ENCODE assay signal across 31 cellular contexts in genomic region chr14:23470947-23471346, GRCh38. TPM values are rescaled to one million over a fixed set of nuclear protein-coding genes. Genes with fewer than 3 reads are reported as not detected.
DNase-seq lines count a peak whose midpoint lies in the region; ATAC-seq, FAIRE-seq and TF ChIP-seq lines count a peak whose summit lies in the region.
"Had no signal": no experiment of that assay in that cellular context is flagged by ENCODE, and none has a peak within 500 bp of the region (broad histone marks: within the 10 kb centered on the region; RNA-seq: fewer than 3 reads in every experiment).

No MANE protein-coding gene starts in this region.

- peaks cover 6% of the 10 kb centered on the region; the same call in 1 of the 3 replicates for H3K4me1 Mint-ChIP-seq in GM23338
- H3K4me1 Mint-ChIP-seq in activated T-helper 1 cell treated with anti-CD3 and anti-CD28 coated beads, Interleukin-12 subunit alpha, Interleukin-12 subunit beta, Interleukin-2, Interleukin-4 antibody, amounts not matched to agents 30 ng/mL and 10 ng/mL and 1 ng/mL, durations not matched to agents 14 hours and 24 hours and 36 hours (ENCODE audit: low read depth), result peaks cover 11% of the 10 kb centered on the region

- ATAC-seq in HepG2, result no peak
- ATAC-seq in right lobe of liver, result no peak
- ATAC-seq in GM23338, result no peak
- no peak for ATAC-seq in GM19452 (IDR thresholded peaks at IDR 0.05; ENCODE audit: unreplicated experiment)
- no peak for ATAC-seq in GM21390 (IDR thresholded peaks at IDR 0.05; ENCODE audit: unreplicated experiment)
- ATAC-seq: foreskin keratinocyte; heart right ventricle; naive thymus-derived CD8-positive, alpha-beta T cell; T-cell had no signal

- TF ChIP-seq EP300 in HepG2 (IDR thresholded peaks at IDR 0.05; ENCODE audit: low read depth in 2 of 2, low read length in 2 of 2) (no peak), HepG2 (CRISPR knock-in tag; IDR thresholded peaks at IDR 0.05; ENCODE audit: borderline replicate concordance) (no peak)

- H3K27ac ChIP-seq in HepG2 (ENCODE audit: extremely low read length, insufficient read depth, low read length), result no peak overlapping the region
- no peak overlapping the region for H3K27ac ChIP-seq in right lobe of liver
- no peak overlapping the region for H3K27ac ChIP-seq in GM23338 (ENCODE audit: low read depth)
- H3K27ac ChIP-seq: esophagus muscularis mucosa, foreskin keratinocyte, heart right ventricle, left ventricle myocardium inferior, ovary, thoracic aorta had no signal

- intact Hi-C loops in HepG2 (cut with micrococcal nuclease; ENCODE audit: unreplicated experiment) (no loop called here), right lobe of liver (cut with DNase I) (no loop called here)
- intact Hi-C loops in activated T-helper 1 cell treated with anti-CD3 and anti-CD28 coated beads, Interleukin-12 subunit alpha, Interleukin-12 subunit beta, Interleukin-2, Interleukin-4 antibody, amounts not matched to agents 30 ng/mL and 10 ng/mL and 1 ng/mL, durations not matched to agents 14 hours and 24 hours and 36 hours (cut with micrococcal nuclease), result no loop called here

- peaks cover 23 to 48% of the 10 kb centered on the region in 2 experiments for H3K36me3 ChIP-seq in HepG2 (replicated peaks in 1 of 2; ENCODE audit: control insufficient read depth in 1 of 2, insufficient read depth in 2 of 2, low read length in 2 of 2)
- peaks cover 7 to 49% (median 18%) of the 10 kb centered on the region in 4 donors for H3K36me3 ChIP-seq in right lobe of liver
- H3K36me3 ChIP-seq in GM23338 (ENCODE audit: insufficient read depth), result peaks cover 43% of the 10 kb centered on the region
- peaks cover 35% of the 10 kb centered on the region for H3K36me3 ChIP-seq in neuron (ENCODE audit: insufficient read depth, low read length)
- H3K36me3 ChIP-seq: ovary had no signal

- H3K9me3 ChIP-seq in HepG2 (ENCODE audit: low read length) (no peaks in the 10 kb centered on the region), right lobe of liver (no peaks in the 10 kb centered on the region), neuron (ENCODE audit: low read length) (no peaks in the 10 kb centered on the region)
- H3K9me3 ChIP-seq: esophagus muscularis mucosa, heart right ventricle, left ventricle myocardium inferior, ovary, thoracic aorta had no signal

- no peaks in the 10 kb centered on the region for H4K20me1 ChIP-seq in HepG2 (ENCODE audit: insufficient read depth, low read length)
- H4K20me1 ChIP-seq in GM23338 (replicated peaks; ENCODE audit: insufficient read depth), result peaks cover 4% of the 10 kb centered on the region; the same call in 1 of the 2 replicates

- H3K4me2 ChIP-seq in HepG2 (ENCODE audit: low read depth, low read length) (peak overlapping the region; percentile 82), GM23338 (peak overlapping the region; percentile 99; the same call in 1 of the 2 replicates)

- H3K79me2 ChIP-seq in HepG2 (ENCODE audit: insufficient read depth, low read length) (peaks cover 20% of the 10 kb centered on the region), GM23338 (replicated peaks; ENCODE audit: insufficient read depth) (peaks cover 17% of the 10 kb centered on the region)

- no peaks in the 10 kb centered on the region for H3K9me3 Mint-ChIP-seq in GM23338
- H3K9me3 Mint-ChIP-seq in activated T-helper 1 cell treated with anti-CD3 and anti-CD28 coated beads, Interleukin-12 subunit alpha, Interleukin-12 subunit beta, Interleukin-2, Interleukin-4 antibody, amounts not matched to agents 30 ng/mL and 10 ng/mL and 1 ng/mL, durations not matched to agents 14 hours and 24 hours and 36 hours, result no peaks in the 10 kb centered on the region
- H3K9me3 Mint-ChIP-seq: activated naive CD8-positive, alpha-beta T cell treated with anti-CD3 and anti-CD28 coated beads for 36 hours; endodermal cell; naive thymus-derived CD8-positive, alpha-beta T cell; stimulated activated naive CD8-positive, alpha-beta T cell treated with anti-CD3 and anti-CD28 coated beads, Interleukin-15, Interleukin-2, amounts not matched to agents 100 ng/mL and 50 ng/mL, for 24 hours; T-cell had no signal

- H3K36me3 Mint-ChIP-seq in GM23338 (ENCODE audit: low read depth), result peaks cover 51% of the 10 kb centered on the region
- peaks cover 34% of the 10 kb centered on the region for H3K36me3 Mint-ChIP-seq in activated T-helper 1 cell treated with anti-CD3 and anti-CD28 coated beads, Interleukin-12 subunit alpha, Interleukin-12 subunit beta, Interleukin-2, Interleukin-4 antibody, amounts not matched to agents 30 ng/mL and 10 ng/mL and 1 ng/mL, durations not matched to agents 14 hours and 24 hours and 36 hours (ENCODE audit: low read depth)

- H3K4me1 ChIP-seq in HepG2 (ENCODE audit: insufficient read depth, low read length) (peaks cover 14% of the 10 kb centered on the region), right lobe of liver (peaks cover 0 to 7% (median 2%) of the 10 kb centered on the region in 4 donors), GM23338 (ENCODE audit: insufficient read depth) (peaks cover 4% of the 10 kb centered on the region; the same call in 1 of the 2 replicates), neuron (ENCODE audit: insufficient read depth, low read length) (peaks cover 8% of the 10 kb centered on the region)
- H3K4me1 ChIP-seq: foreskin keratinocyte had no signal

- H3K4me3 ChIP-seq in HepG2 (replicated peaks in 1 of 3; ENCODE audit: insufficient read depth in 1 of 3, low read depth in 2 of 3, low read length in 3 of 3) (peak overlapping the region in 1 of 3 experiments; percentile 94; a peak in 1 of 6 replicates), right lobe of liver (no peak overlapping the region), GM23338 (no peak overlapping the region), neuron (ENCODE audit: low read length) (peak overlapping the region; percentile 90)

- 0 out of 2 replicates have a peak, but pooled peaks cover 3% of the 10 kb centered on the region for H3K9me2 ChIP-seq in GM23338 (ENCODE audit: insufficient read depth)

- H3K27ac Mint-ChIP-seq in GM23338, result no peak overlapping the region
- peak overlapping the region; percentile 45 for H3K27ac Mint-ChIP-seq in activated T-helper 1 cell treated with anti-CD3 and anti-CD28 coated beads, Interleukin-12 subunit alpha, Interleukin-12 subunit beta, Interleukin-2, Interleukin-4 antibody, amounts not matched to agents 30 ng/mL and 10 ng/mL and 1 ng/mL, durations not matched to agents 14 hours and 24 hours and 36 hours
- H3K27ac Mint-ChIP-seq: activated naive CD8-positive, alpha-beta T cell treated with anti-CD3 and anti-CD28 coated beads for 36 hours; endodermal cell; stimulated activated naive CD8-positive, alpha-beta T cell treated with anti-CD3 and anti-CD28 coated beads, Interleukin-15, Interleukin-2, amounts not matched to agents 100 ng/mL and 50 ng/mL, for 24 hours had no signal

- TF ChIP-seq POLR2A in HepG2 (IDR thresholded peaks at IDR 0.05; ENCODE audit: insufficient read depth in 1 of 2, low read depth in 2 of 2, low read length in 2 of 2) (no peak), right lobe of liver (IDR thresholded peaks at IDR 0.05) (no peak)

- no peak for FAIRE-seq in HepG2 (lab: Jason Lieb, UNC)
- FAIRE-seq: astrocyte, GM12892, H54 had no signal

- peaks cover 21% of the 10 kb centered on the region for H3F3A ChIP-seq in GM23338 (replicated peaks; ENCODE audit: low read depth)

- no peak for TF ChIP-seq RAD21 in HepG2 (CRISPR knock-in tag; IDR thresholded peaks at IDR 0.05)

- H3K27me3 Mint-ChIP-seq in GM23338 (ENCODE audit: insufficient read depth, low read depth, poor library complexity), result peaks cover 2% of the 10 kb centered on the region
- H3K27me3 Mint-ChIP-seq in activated T-helper 1 cell treated with anti-CD3 and anti-CD28 coated beads, Interleukin-12 subunit alpha, Interleukin-12 subunit beta, Interleukin-2, Interleukin-4 antibody, amounts not matched to agents 30 ng/mL and 10 ng/mL and 1 ng/mL, durations not matched to agents 14 hours and 24 hours and 36 hours (ENCODE audit: insufficient read depth), result peaks cover 2% of the 10 kb centered on the region
- H3K27me3 Mint-ChIP-seq: activated naive CD8-positive, alpha-beta T cell treated with anti-CD3 and anti-CD28 coated beads for 36 hours; naive thymus-derived CD8-positive, alpha-beta T cell; stimulated activated naive CD8-positive, alpha-beta T cell treated with anti-CD3 and anti-CD28 coated beads, Interleukin-15, Interleukin-2, amounts not matched to agents 100 ng/mL and 50 ng/mL, for 24 hours; T-cell had no signal

- in situ Hi-C loops in HepG2 (cut with HindIII; ENCODE audit: extremely low pct_ligation_motif_present, low pct_unique_long_range_greater_than_20kb), result no loop called here

- no peak overlapping the region; the same call in 2 of the 3 replicates for H3K4me3 Mint-ChIP-seq in GM23338
- no peak overlapping the region for H3K4me3 Mint-ChIP-seq in activated T-helper 1 cell treated with anti-CD3 and anti-CD28 coated beads, Interleukin-12 subunit alpha, Interleukin-12 subunit beta, Interleukin-2, Interleukin-4 antibody, amounts not matched to agents 30 ng/mL and 10 ng/mL and 1 ng/mL, durations not matched to agents 14 hours and 24 hours and 36 hours
- H3K4me3 Mint-ChIP-seq: activated naive CD8-positive, alpha-beta T cell treated with anti-CD3 and anti-CD28 coated beads for 36 hours; endodermal cell; stimulated activated naive CD8-positive, alpha-beta T cell treated with anti-CD3 and anti-CD28 coated beads, Interleukin-15, Interleukin-2, amounts not matched to agents 100 ng/mL and 50 ng/mL, for 24 hours; T-cell had no signal

- 97% methylated on average over 1 of the region's 1 CpG for WGBS in HepG2 (ENCODE audit: low lambda C conversion rate)
- WGBS in right lobe of liver (ENCODE audit: insufficient coverage, low coverage, low lambda C conversion rate, missing lambda C conversion rate), result 91% methylated on average over 1 of the region's 1 CpG

- H3K9ac ChIP-seq in HepG2 (ENCODE audit: insufficient read depth, low read depth, low read length), result no peak overlapping the region

- no peak for DNase-seq in HepG2 (ENCODE audit: low spot score)
- DNase-seq in right lobe of liver, result no peak
- DNase-seq in GM23338 (ENCODE audit: low spot score), result no peak
- no peak for DNase-seq in activated T-helper 1 cell treated with anti-CD3 and anti-CD28 coated beads, Interleukin-12 subunit alpha, Interleukin-12 subunit beta, Interleukin-2, Interleukin-4 antibody, amounts not matched to agents 30 ng/mL and 10 ng/mL and 1 ng/mL, durations not matched to agents 14 hours and 24 hours and 36 hours (ENCODE audit: low spot score)
- no peak for DNase-seq in SIG-M5 treated with dmso at 0.1 percent for 504 hours (lab: John Stamatoyannopoulos, UW; ENCODE audit: unreplicated experiment)
- DNase-seq: activated naive CD8-positive, alpha-beta T cell treated with anti-CD3 and anti-CD28 coated beads for 36 hours; central memory CD4-positive, alpha-beta T cell; endodermal cell; foreskin keratinocyte; heart right ventricle; IMR-90; left ventricle myocardium inferior; midbrain; naive thymus-derived CD8-positive, alpha-beta T cell; NCI-H1092; NCI-H187; NCI-H2171; NCI-H526 treated with DMSO at 0.1 percent for 48 hours; ovary; RPMI8226; T-cell had no signal

- TF ChIP-seq CTCF in HepG2 (CRISPR knock-in tag; IDR thresholded peaks at IDR 0.05) (no peak), right lobe of liver (IDR thresholded peaks at IDR 0.05) (no peak), GM23338 (conservative IDR thresholded peaks at IDR 0.05; ENCODE audit: low read depth in 2 of 2) (no peak)

- CTCF ChIA-PET in HepG2 (lab: Yijun Ruan, JAX; ENCODE audit: low intra/inter-chr PET ratio, low total read pairs), result no interaction called here

- POLR2A ChIA-PET in HepG2 (lab: Yijun Ruan, JAX), result no interaction called here

- BruUV-seq in HepG2 (replicated peaks; lab: Mats Ljungman, UMichigan), result no TSS peak

- H3K27me3 ChIP-seq in HepG2 (ENCODE audit: control insufficient read depth in 1 of 2, insufficient read depth in 2 of 2, low read length in 2 of 2) (peaks cover 0 to 4% of the 10 kb centered on the region in 2 experiments; a peak in 1 of 5 replicates), right lobe of liver (no peaks in the 10 kb centered on the region), GM23338 (ENCODE audit: insufficient read depth) (no peaks in the 10 kb centered on the region), neuron (ENCODE audit: insufficient read depth, low read length) (no peaks in the 10 kb centered on the region)
- H3K27me3 ChIP-seq: esophagus muscularis mucosa, foreskin keratinocyte, heart right ventricle, ovary had no signal

- H2AFZ ChIP-seq in HepG2 (ENCODE audit: low read length) (no peak overlapping the region), GM23338 (no peak overlapping the region), neuron (ENCODE audit: low read depth, low read length) (no peak overlapping the region)

RNA-seq across cellular contexts. Expression of gene NGDN, which starts 1.4 kb away (rescaled TPM):
- 216 and 241 TPM in 2 replicates for total RNA-seq in HepG2 (2016; rRNA removed; fragmentation: Illumina TruSeq; extraction: Trizol)
- total RNA-seq in HepG2 (2016; cell fraction: cytosol; rRNA removed; fragmentation: Illumina TruSeq; extraction: Trizol; ENCODE audit: low read depth), result 81.7 and 93.0 TPM in 2 replicates
- 225 and 237 TPM in 2 replicates for total RNA-seq in HepG2 (2016; cell fraction: insoluble cytoplasmic fraction; rRNA removed; fragmentation: Illumina TruSeq; extraction: Trizol)
- 66.4 and 83.1 TPM in 2 replicates for total RNA-seq in HepG2 (2016; cell fraction: membrane; rRNA removed; fragmentation: Illumina TruSeq; extraction: Trizol)
- total RNA-seq in HepG2 (2016; cell fraction: nucleus; rRNA removed; fragmentation: Illumina TruSeq; extraction: Trizol), result 177 and 204 TPM in 2 replicates
- 131 and 154 TPM in 2 replicates for polyA plus RNA-seq in HepG2 (2011; rRNA removed)
- polyA plus RNA-seq in HepG2 (2011; cell fraction: cytosol; rRNA removed), result 82.4 and 111 TPM in 2 replicates
- polyA plus RNA-seq in HepG2 (2011; cell fraction: nucleus; rRNA removed), result 104 and 123 TPM in 2 replicates
- 117 and 133 TPM in 2 replicates for polyA plus RNA-seq in HepG2 (2012)
- polyA plus RNA-seq in HepG2 (2016; cell fraction: cytosol; fragmentation: Illumina TruSeq; extraction: Trizol; ENCODE audit: low read depth), result 21.2 and 22.9 TPM in 2 replicates
- 196 and 227 TPM in 2 replicates for polyA plus RNA-seq in HepG2 (2016; cell fraction: insoluble cytoplasmic fraction; fragmentation: Illumina TruSeq; extraction: Trizol; ENCODE audit: low read depth)
- polyA plus RNA-seq in HepG2 (2016; cell fraction: membrane; fragmentation: Illumina TruSeq; extraction: Trizol; ENCODE audit: low read depth), result 27.9 and 28.0 TPM in 2 replicates
- polyA plus RNA-seq in HepG2 (2016; cell fraction: nucleus; fragmentation: Illumina TruSeq; extraction: Trizol; ENCODE audit: insufficient read depth, low read depth), result 212 and 217 TPM in 2 replicates
- polyA minus RNA-seq in HepG2 (2011; rRNA and poly(A)+ RNA removed; ENCODE audit: low replicate concordance), result 23.6 and 38.1 TPM in 2 replicates
- 48.0 and 49.4 TPM in 2 replicates for polyA minus RNA-seq in HepG2 (2011; cell fraction: cytosol; rRNA and poly(A)+ RNA removed)
- polyA minus RNA-seq in HepG2 (2011; cell fraction: nucleus; rRNA and poly(A)+ RNA removed), result 243 and 292 TPM in 2 replicates
- total RNA-seq in right lobe of liver, result 10 to 100 TPM; 12.0 to 16.5 (median 14.3) TPM
- total RNA-seq in GM23338 (2014; rRNA removed; shearing (Covaris generic)), result 48.6 and 67.1 TPM in 2 replicates
- polyA plus RNA-seq in GM23338 (2016; fragmentation: Nextera tagmentation; extraction: Ambion mirVana), result 81.6 and 90.8 TPM in 2 replicates
- 80.1 and 84.5 TPM in 2 replicates for total RNA-seq in activated T-helper 1 cell treated with anti-CD3 and anti-CD28 coated beads, Interleukin-12 subunit alpha, Interleukin-12 subunit beta, Interleukin-2, Interleukin-4 antibody, amounts not matched to agents 30 ng/mL and 10 ng/mL and 1 ng/mL, durations not matched to agents 14 hours and 24 hours and 36 hours

RNA-seq across cellular contexts. Expression of gene MYH7, which starts 35.5 kb away (rescaled TPM):
- total RNA-seq in HepG2 (2016; rRNA removed; fragmentation: Illumina TruSeq; extraction: Trizol) (0.04 TPM in 1 of 2 replicates, not detected in the other), right lobe of liver (1 to 10 TPM in 1 of 6 experiments, under 1 TPM in 5; 0.30 to 5.6 (median 0.60) TPM)
- not detected in 2 replicates for total RNA-seq in HepG2 (2016; cell fraction: cytosol; rRNA removed; fragmentation: Illumina TruSeq; extraction: Trizol; ENCODE audit: low read depth)
- not detected in 2 replicates for total RNA-seq in HepG2 (2016; cell fraction: insoluble cytoplasmic fraction; rRNA removed; fragmentation: Illumina TruSeq; extraction: Trizol)
- not detected in 2 replicates for total RNA-seq in HepG2 (2016; cell fraction: membrane; rRNA removed; fragmentation: Illumina TruSeq; extraction: Trizol)
- total RNA-seq in HepG2 (2016; cell fraction: nucleus; rRNA removed; fragmentation: Illumina TruSeq; extraction: Trizol), result 0.06 TPM in 1 of 2 replicates, not detected in the other
- polyA plus RNA-seq in HepG2 (2011; rRNA removed) (0.01 and 0.04 TPM in 2 replicates), GM23338 (2016; fragmentation: Nextera tagmentation; extraction: Ambion mirVana) (0.05 TPM in 1 of 2 replicates, not detected in the other)
- 0.01 TPM in 2 replicates for polyA plus RNA-seq in HepG2 (2011; cell fraction: cytosol; rRNA removed)
- polyA plus RNA-seq in HepG2 (2011; cell fraction: nucleus; rRNA removed), result 0.02 and 0.08 TPM in 2 replicates
- 0.05 and 0.07 TPM in 2 replicates for polyA plus RNA-seq in HepG2 (2012)
- polyA plus RNA-seq in HepG2 (2016; cell fraction: cytosol; fragmentation: Illumina TruSeq; extraction: Trizol; ENCODE audit: low read depth), result not detected in 2 replicates
- 0.04 and 0.05 TPM in 2 replicates for polyA plus RNA-seq in HepG2 (2016; cell fraction: insoluble cytoplasmic fraction; fragmentation: Illumina TruSeq; extraction: Trizol; ENCODE audit: low read depth)
- not detected in 2 replicates for polyA plus RNA-seq in HepG2 (2016; cell fraction: membrane; fragmentation: Illumina TruSeq; extraction: Trizol; ENCODE audit: low read depth)
- not detected in 2 replicates for polyA plus RNA-seq in HepG2 (2016; cell fraction: nucleus; fragmentation: Illumina TruSeq; extraction: Trizol; ENCODE audit: insufficient read depth, low read depth)
- 0.28 TPM in 1 of 2 replicates, not detected in the other for polyA minus RNA-seq in HepG2 (2011; rRNA and poly(A)+ RNA removed; ENCODE audit: low replicate concordance)
- polyA minus RNA-seq in HepG2 (2011; cell fraction: cytosol; rRNA and poly(A)+ RNA removed), result 0.10 TPM in 1 of 2 replicates, not detected in the other
- not detected in 2 replicates for polyA minus RNA-seq in HepG2 (2011; cell fraction: nucleus; rRNA and poly(A)+ RNA removed)
- total RNA-seq in GM23338 (2014; rRNA removed; shearing (Covaris generic)), result not detected in 2 replicates
- total RNA-seq in activated T-helper 1 cell treated with anti-CD3 and anti-CD28 coated beads, Interleukin-12 subunit alpha, Interleukin-12 subunit beta, Interleukin-2, Interleukin-4 antibody, amounts not matched to agents 30 ng/mL and 10 ng/mL and 1 ng/mL, durations not matched to agents 14 hours and 24 hours and 36 hours, result 0.05 TPM in 2 replicates
- total RNA-seq: astrocyte; foreskin keratinocyte; IMR-90; naive thymus-derived CD8-positive, alpha-beta T cell; renal cortical epithelial cell; T-cell had no signal
- polyA plus RNA-seq: foreskin keratinocyte; IMR-90; naive thymus-derived CD8-positive, alpha-beta T cell had no signal
